5 cellular contexts compared by ENCODE assay signal in genomic region chr6:130117187-130117701, GRCh38.
DNase-seq lines count a peak whose midpoint lies in the region; ATAC-seq, FAIRE-seq and TF ChIP-seq lines count a peak whose summit lies in the region.
"Not testable (repeated sequence)": the region's sequence is repeated elsewhere in the genome, so short reads cannot be mapped to it uniquely, and the experiment has no call there.

No MANE protein-coding gene starts in this region.

- not testable (repeated sequence) for H4K20me1 ChIP-seq in DOHH2 (ENCODE audit: control insufficient read depth, insufficient read depth, low read depth, low read length); Karpas-422 (ENCODE audit: insufficient read depth, low read depth, low read length)

- not testable (repeated sequence) for H3K79me2 ChIP-seq in DOHH2 (ENCODE audit: control insufficient read depth, low read length); Karpas-422 (ENCODE audit: low read length)

- not testable (repeated sequence) for H3K27ac ChIP-seq in DOHH2 (ENCODE audit: low read depth, low read length)
- H3K27ac ChIP-seq in Karpas-422 (ENCODE audit: low read length) = peak overlapping the region; percentile 78; the same call in 1 of the 2 replicates

- not testable (repeated sequence) for H3K9me2 ChIP-seq in DOHH2 (replicated peaks; ENCODE audit: control insufficient read depth, low read length); Karpas-422 (replicated peaks; ENCODE audit: insufficient read depth, low read length)

- peak overlapping the region; percentile 17; the same call in 1 of the 2 replicates for H3K4me2 ChIP-seq in DOHH2 (ENCODE audit: low read length)
- H3K4me2 ChIP-seq in Karpas-422 (ENCODE audit: low read depth, low read length, poor library complexity, severe bottlenecking) = not testable (repeated sequence)

- H2AFZ ChIP-seq in Karpas-422 (ENCODE audit: low read length) = not testable (repeated sequence)

- ATAC-seq in SK-N-SH treated with all-trans-retinoic acid at 6 μM for 48 hours = peak; percentile 68

- DNase-seq in GM19239 (ENCODE audit: insufficient read length, low spot score); Karpas-422: not testable (repeated sequence)
- DNase-seq in fibroblast of gingiva (ENCODE audit: low read depth) = peak; percentile 53

- not testable (repeated sequence) for H3K36me3 ChIP-seq in DOHH2 (ENCODE audit: control insufficient read depth, low read length); Karpas-422 (ENCODE audit: insufficient read depth, low read length)

- not testable (repeated sequence) for H3F3A ChIP-seq in DOHH2 (ENCODE audit: control insufficient read depth, insufficient read depth)

- H3K27me3 ChIP-seq in DOHH2 (ENCODE audit: control insufficient read depth, low read length); Karpas-422 (ENCODE audit: low read length): not testable (repeated sequence)

- not testable (repeated sequence) for H3K9me3 ChIP-seq in DOHH2 (ENCODE audit: control insufficient read depth, insufficient read depth, low read length); Karpas-422 (ENCODE audit: low read length)

- TF ChIP-seq CTCF in DOHH2 (IDR thresholded peaks at IDR 0.05; ENCODE audit: low read depth, low read length, poor library complexity, severe bottlenecking) = not testable (repeated sequence)

- peaks cover 50% of the 10 kb centered on the region for H3K4me1 ChIP-seq in DOHH2 (ENCODE audit: control insufficient read depth, low read length)
- peaks cover 66% of the 10 kb centered on the region for H3K4me1 ChIP-seq in Karpas-422 (ENCODE audit: low read length)

- H3K4me3 ChIP-seq in DOHH2 (ENCODE audit: low read length); Karpas-422 (ENCODE audit: low read length): not testable (repeated sequence)

- FAIRE-seq in GM19239 (lab: Jason Lieb, UNC) = peak; percentile 39

- not testable (repeated sequence) for H3K9ac ChIP-seq in Karpas-422 (ENCODE audit: low read length)

TF ChIP-seq in SK-N-SH treated with all-trans-retinoic acid at 6 μM for 48 hours, 23 proteins besides CTCF, POLR2A, EP300 and RAD21:
- peak; percentile 67; the same call in 1 of the 2 replicates for TF ChIP-seq ZNF8 (CRISPR knock-in tag; IDR thresholded peaks at IDR 0.05)
